Comparison of ENCODE assay signal across 2 cellular contexts in genomic region chr10:90306187-90306586, GRCh38.
A peak's percentile ranks its signal among the peaks of the same experiment; 100 is the strongest.
TF ChIP-seq lines count a peak whose summit lies in the region.

No MANE protein-coding gene starts in this region.

TF ChIP-seq in HCT116, 20 proteins besides CTCF, POLR2A, EP300 and RAD21 (continued from another document):
- no peak for TF ChIP-seq SRF (IDR thresholded peaks at IDR 0.05; ENCODE audit: low read depth)
- TF ChIP-seq EZH2 (IDR thresholded peaks at IDR 0.05), result no peak
- TF ChIP-seq MAX (IDR thresholded peaks at IDR 0.05), result no peak
- no peak for TF ChIP-seq CBX3 (IDR thresholded peaks at IDR 0.05; ENCODE audit: low read depth)
- TF ChIP-seq, protein P1, sequence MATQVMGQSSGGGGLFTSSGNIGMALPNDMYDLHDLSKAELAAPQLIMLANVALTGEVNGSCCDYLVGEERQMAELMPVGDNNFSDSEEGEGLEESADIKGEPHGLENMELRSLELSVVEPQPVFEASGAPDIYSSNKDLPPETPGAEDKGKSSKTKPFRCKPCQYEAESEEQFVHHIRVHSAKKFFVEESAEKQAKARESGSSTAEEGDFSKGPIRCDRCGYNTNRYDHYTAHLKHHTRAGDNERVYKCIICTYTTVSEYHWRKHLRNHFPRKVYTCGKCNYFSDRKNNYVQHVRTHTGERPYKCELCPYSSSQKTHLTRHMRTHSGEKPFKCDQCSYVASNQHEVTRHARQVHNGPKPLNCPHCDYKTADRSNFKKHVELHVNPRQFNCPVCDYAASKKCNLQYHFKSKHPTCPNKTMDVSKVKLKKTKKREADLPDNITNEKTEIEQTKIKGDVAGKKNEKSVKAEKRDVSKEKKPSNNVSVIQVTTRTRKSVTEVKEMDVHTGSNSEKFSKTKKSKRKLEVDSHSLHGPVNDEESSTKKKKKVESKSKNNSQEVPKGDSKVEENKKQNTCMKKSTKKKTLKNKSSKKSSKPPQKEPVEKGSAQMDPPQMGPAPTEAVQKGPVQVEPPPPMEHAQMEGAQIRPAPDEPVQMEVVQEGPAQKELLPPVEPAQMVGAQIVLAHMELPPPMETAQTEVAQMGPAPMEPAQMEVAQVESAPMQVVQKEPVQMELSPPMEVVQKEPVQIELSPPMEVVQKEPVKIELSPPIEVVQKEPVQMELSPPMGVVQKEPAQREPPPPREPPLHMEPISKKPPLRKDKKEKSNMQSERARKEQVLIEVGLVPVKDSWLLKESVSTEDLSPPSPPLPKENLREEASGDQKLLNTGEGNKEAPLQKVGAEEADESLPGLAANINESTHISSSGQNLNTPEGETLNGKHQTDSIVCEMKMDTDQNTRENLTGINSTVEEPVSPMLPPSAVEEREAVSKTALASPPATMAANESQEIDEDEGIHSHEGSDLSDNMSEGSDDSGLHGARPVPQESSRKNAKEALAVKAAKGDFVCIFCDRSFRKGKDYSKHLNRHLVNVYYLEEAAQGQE (IDR thresholded peaks at IDR 0.05; ENCODE audit: low read depth), result no peak
- no peak for TF ChIP-seq ZFX (IDR thresholded peaks at IDR 0.05)
- TF ChIP-seq YY1 (IDR thresholded peaks at IDR 0.05; ENCODE audit: extremely low read depth, insufficient replicate concordance, low read depth, low read length), result no peak

TF ChIP-seq in endothelial cell of umbilical vein, 7 proteins besides CTCF, POLR2A, EP300 and RAD21 (continued from another document):
- no peak for TF ChIP-seq MAX (IDR thresholded peaks at IDR 0.05; ENCODE audit: insufficient read depth, insufficient read length)
- peak; percentile 60 for TF ChIP-seq GATA2 (IDR thresholded peaks at IDR 0.05; ENCODE audit: insufficient read depth, insufficient read length, low read depth, low read length)
TF ChIP-seq in endothelial cell of umbilical vein: peak in this region for 4.
